In the genomic region with DNA sequence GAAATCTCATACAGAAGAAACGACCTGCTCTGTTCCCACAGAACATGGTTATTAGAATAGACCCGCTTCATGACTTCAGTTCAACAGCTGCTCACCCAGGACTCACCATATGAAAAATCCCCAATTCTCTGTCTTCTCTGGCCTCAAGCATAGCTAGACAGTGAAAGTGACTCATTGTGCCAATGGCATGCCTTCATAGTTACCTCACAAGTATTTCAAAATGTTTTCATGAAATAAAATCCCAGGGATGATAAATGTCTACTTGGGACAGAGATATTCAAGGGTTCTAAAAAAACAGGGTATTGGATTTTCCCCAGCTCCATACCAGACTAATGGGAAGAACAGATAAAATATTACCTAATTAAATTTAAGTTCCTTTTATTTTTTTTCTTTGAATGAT, we compare ENCODE assay signal across 10 cellular contexts.
DNase-seq lines count a peak whose midpoint lies in the region; ATAC-seq and TF ChIP-seq lines count a peak whose summit lies in the region.
"Had no signal": no experiment of that assay in that cellular context is flagged by ENCODE, and none has a peak within 500 bp of the region (broad histone marks: within the 10 kb centered on the region; RNA-seq: fewer than 3 reads in every experiment).

No MANE protein-coding gene starts in this region.

- H3K27ac ChIP-seq in right atrium auricular region (peak overlapping the region; percentile 15 to 57), thymus (ENCODE audit: low read depth) (peak overlapping the region; percentile 66), colonic mucosa (no peak overlapping the region)

- no peaks in the 10 kb centered on the region for H3K27me3 ChIP-seq in right atrium auricular region
- H3K27me3 ChIP-seq in thymus (ENCODE audit: control insufficient read depth, insufficient read depth) = no peaks in the 10 kb centered on the region
- H3K27me3 ChIP-seq in colonic mucosa = no peaks in the 10 kb centered on the region

- TF ChIP-seq CTCF in right atrium auricular region (IDR thresholded peaks at IDR 0.05) = no peak
- TF ChIP-seq CTCF in colonic mucosa (IDR thresholded peaks at IDR 0.05) = no peak
- TF ChIP-seq CTCF in GM10266 (IDR thresholded peaks at IDR 0.05; ENCODE audit: control insufficient read depth, insufficient read depth, low read depth, missing control alignments) = no peak

- H3K4me3 ChIP-seq in right atrium auricular region (no peak overlapping the region), thymus (ENCODE audit: low read length) (no peak overlapping the region), colonic mucosa (no peak overlapping the region)

- no peaks in the 10 kb centered on the region for H3K27me3 Mint-ChIP-seq in activated CD4-positive, alpha-beta T cell treated with anti-CD3 and anti-CD28 coated beads for 36 hours

- DNase-seq in activated CD4-positive, alpha-beta T cell treated with anti-CD3 and anti-CD28 coated beads for 36 hours = no peak
- DNase-seq in activated CD4-positive, alpha-beta T cell treated with anti-CD3 and anti-CD28 coated beads for 1 hour = no peak
- DNase-seq in activated naive CD4-positive, alpha-beta T cell treated with anti-CD3 and anti-CD28 coated beads, Interleukin-2, amount 50 U/mL, for 72 hours (ENCODE audit: low spot score in 2 of 2) = peak in 1 of 2 donors; percentile 11
- no peak for DNase-seq in right atrium auricular region (ENCODE audit: low spot score)
- no peak for DNase-seq in colonic mucosa
- DNase-seq in NCI-H2107 (lab: John Stamatoyannopoulos, UW) = no peak
- no peak for DNase-seq in GM10266 (ENCODE audit: extremely low spot score)
- DNase-seq: C1 segment of cervical spinal cord, glutamatergic neuron had no signal

- peaks cover 27% of the 10 kb centered on the region for H3K36me3 Mint-ChIP-seq in activated CD4-positive, alpha-beta T cell treated with anti-CD3 and anti-CD28 coated beads for 36 hours (ENCODE audit: low read depth)
- peaks cover 15 to 22% of the 10 kb centered on the region in 2 donors for H3K36me3 Mint-ChIP-seq in activated naive CD4-positive, alpha-beta T cell treated with anti-CD3 and anti-CD28 coated beads, Interleukin-2, amount 50 U/mL, for 72 hours

- no peak overlapping the region for H3K4me3 Mint-ChIP-seq in activated CD4-positive, alpha-beta T cell treated with anti-CD3 and anti-CD28 coated beads for 36 hours

- peak overlapping the region; percentile 48 for H3K27ac Mint-ChIP-seq in activated CD4-positive, alpha-beta T cell treated with anti-CD3 and anti-CD28 coated beads for 36 hours
- H3K27ac Mint-ChIP-seq in activated naive CD4-positive, alpha-beta T cell treated with anti-CD3 and anti-CD28 coated beads, Interleukin-2, amount 50 U/mL, for 72 hours = peak overlapping the region; percentile 80 to 94

- CTCF ChIA-PET in activated CD4-positive, alpha-beta T cell treated with anti-CD3 and anti-CD28 coated beads for 36 hours (lab: Charles Lee) = interaction anchor here (0.5 to 2.7 kb wide), 4 partner anchors 12 to 39 kb away, joined by 3 to 7 read pairs (median 4); no protein-coding TSS in a partner anchor

- no peaks in the 10 kb centered on the region for H3K9me3 Mint-ChIP-seq in activated CD4-positive, alpha-beta T cell treated with anti-CD3 and anti-CD28 coated beads for 36 hours (ENCODE audit: low read depth)
- no peaks in the 10 kb centered on the region for H3K9me3 Mint-ChIP-seq in activated naive CD4-positive, alpha-beta T cell treated with anti-CD3 and anti-CD28 coated beads, Interleukin-2, amount 50 U/mL, for 72 hours

- intact Hi-C loops in activated CD4-positive, alpha-beta T cell treated with anti-CD3 and anti-CD28 coated beads for 36 hours (cut with DNase I, micrococcal nuclease) = no loop called here
- intact Hi-C loops in colonic mucosa (cut with DNase I) = no loop called here

- POLR2A ChIA-PET in activated CD4-positive, alpha-beta T cell treated with anti-CD3 and anti-CD28 coated beads for 36 hours (lab: Charles Lee) = no interaction called here

- peak; percentile 61 for ATAC-seq in activated CD4-positive, alpha-beta T cell treated with anti-CD3 and anti-CD28 coated beads for 36 hours
- peak; percentile 54 to 80 for ATAC-seq in activated naive CD4-positive, alpha-beta T cell treated with anti-CD3 and anti-CD28 coated beads, Interleukin-2, amount 50 U/mL, for 72 hours

- H3K4me1 ChIP-seq in right atrium auricular region (peaks cover 0 to 25% of the 10 kb centered on the region in 2 donors), thymus (ENCODE audit: control insufficient read depth, insufficient read depth, low read length) (peaks cover 15% of the 10 kb centered on the region), colonic mucosa (no peaks in the 10 kb centered on the region)

- H3K4me1 Mint-ChIP-seq in activated CD4-positive, alpha-beta T cell treated with anti-CD3 and anti-CD28 coated beads for 36 hours = peaks cover 28% of the 10 kb centered on the region

- WGBS in thymus = 75% methylated on average over 2 of the region's 2 CpGs

- H3K36me3 ChIP-seq in right atrium auricular region = no peaks in the 10 kb centered on the region
- H3K36me3 ChIP-seq in thymus (ENCODE audit: control insufficient read depth, insufficient read depth) = peaks cover 6% of the 10 kb centered on the region
- no peaks in the 10 kb centered on the region for H3K36me3 ChIP-seq in colonic mucosa

- no peak overlapping the region for H3K9ac ChIP-seq in colonic mucosa (ENCODE audit: low read depth in 2 of 2, low read length in 2 of 2)

- H3K9me3 ChIP-seq in right atrium auricular region (no peaks in the 10 kb centered on the region), thymus (ENCODE audit: control insufficient read depth) (no peaks in the 10 kb centered on the region), colonic mucosa (no peaks in the 10 kb centered on the region)
